ENCODE assay signal across 8 cellular contexts in genomic region chr6:69449887-69450286, GRCh38.
"Had no signal": no experiment of that assay in that cellular context is flagged by ENCODE, and none has a peak within 500 bp of the region (broad histone marks: within the 10 kb centered on the region; RNA-seq: fewer than 3 reads in every experiment).

No MANE protein-coding gene starts in this region.

- H3K4me1 ChIP-seq: HAP-1 had no signal

- H2AFZ ChIP-seq: GM23248 had no signal

- H3K9ac ChIP-seq: GM23248 had no signal

- H3K9me3 ChIP-seq: HAP-1 had no signal

- H3K4me3 ChIP-seq: GM23248, HAP-1 had no signal

- DNase-seq: GM23248, GOT3, H7, HFFc6 had no signal

- H3K36me3 ChIP-seq: HAP-1 had no signal

- ATAC-seq: HCT116, HepG2 had no signal

- H3K27ac ChIP-seq: GM23248, HL-60 had no signal
